ENCODE assay signal across 23 cellular contexts in genomic region chr1:230566481-230566880, GRCh38.
"Had no signal": no experiment of that assay in that cellular context is flagged by ENCODE, and none has a peak within 500 bp of the region (broad histone marks: within the 10 kb centered on the region; RNA-seq: fewer than 3 reads in every experiment).

No MANE protein-coding gene starts in this region.

- H3K9me3 ChIP-seq: colonic mucosa, lower lobe of right lung, psoas muscle, right lobe of liver, tibial artery, upper lobe of right lung, vagina had no signal

- H3K36me3 ChIP-seq: colonic mucosa, lower lobe of right lung, right lobe of liver, tibial artery, upper lobe of right lung, vagina had no signal

- H3K4me3 ChIP-seq: colonic mucosa, lower lobe of right lung, psoas muscle, right lobe of liver, tibial artery, upper lobe of right lung, vagina had no signal

- H2AFZ ChIP-seq: parathyroid adenoma had no signal

- H3K27me3 ChIP-seq: colonic mucosa, right lobe of liver, upper lobe of right lung, vagina had no signal

- H3K4me1 ChIP-seq: lower lobe of right lung, parathyroid adenoma, psoas muscle, right lobe of liver, tibial artery, upper lobe of right lung, vagina had no signal

- H3K9ac ChIP-seq: parathyroid adenoma had no signal

- H3K79me2 ChIP-seq: parathyroid adenoma had no signal

- H3K27ac ChIP-seq: lower lobe of right lung, parathyroid adenoma, psoas muscle, right lobe of liver, tibial artery, upper lobe of right lung, vagina had no signal

- DNase-seq: colonic mucosa; dermis blood vessel endothelial cell; effector CD4-positive, alpha-beta T cell; endodermal cell; foreskin melanocyte; head of caudate nucleus; hippocampal formation; kidney glomerular epithelial cell; lower lobe of right lung; naive B cell; nephron progenitor cell; psoas muscle; retina; right lobe of liver; stimulated activated CD4-positive, alpha-beta T cell treated with anti-CD3 and anti-CD28 coated beads, Interleukin-15, amount 100 ng/mL, for 24 hours; stimulated activated CD4-positive, alpha-beta T cell treated with anti-CD3 and anti-CD28 coated beads, Interleukin-1b, Interleukin-23, amount 100 ng/mL, for 48 hours; stimulated activated CD4-positive, alpha-beta T cell treated with anti-CD3 and anti-CD28 coated beads, Interleukin-4, amount 100 ng/mL, for 24 hours; tibial artery; upper lobe of right lung had no signal

- ATAC-seq: left lobe of liver; lower lobe of right lung; psoas muscle; right lobe of liver; stimulated activated memory B cell treated with anti-CD40 and anti-IgM and Interleukin-4, amounts not matched to agents 10 μg/mL and 1 μg/mL and 100 μg/mL, for 72 hours; upper lobe of right lung had no signal
